ENCODE assay signal across 8 cellular contexts in genomic region chr13:113491418-113491883, GRCh38. TPM values are rescaled to one million over a fixed set of nuclear protein-coding genes. Genes with fewer than 3 reads are reported as not detected.
DNase-seq lines count a peak whose midpoint lies in the region; ATAC-seq and TF ChIP-seq lines count a peak whose summit lies in the region.

No MANE protein-coding gene starts in this region.

- no peaks in the 10 kb centered on the region for H3K9me3 ChIP-seq in effector memory CD4-positive, alpha-beta T cell (ENCODE audit: control insufficient read depth, low read length)
- H3K9me3 ChIP-seq in mucosa of descending colon, result no peaks in the 10 kb centered on the region

- H3K27me3 Mint-ChIP-seq in T-helper 2 cell treated with Interferon-gamma antibody and Interleukin-4, amounts not matched to agents 5 μg/mL and 100 μg/mL, for 36 hours (ENCODE audit: low read depth), result no peaks in the 10 kb centered on the region

- no peak for DNase-seq in T-helper 2 cell treated with Interferon-gamma antibody and Interleukin-4, amounts not matched to agents 5 μg/mL and 100 μg/mL, for 36 hours (ENCODE audit: low spot score)
- DNase-seq in T-helper 2 cell (no peak), RPMI8226 (peak; percentile 5), mucosa of descending colon (peak; percentile 30 to 67 (median 62)), NCI-H1105 (lab: John Stamatoyannopoulos, UW) (no peak), GOT3 (lab: John Stamatoyannopoulos, UW) (no peak), NCI-H128 (lab: John Stamatoyannopoulos, UW; ENCODE audit: unreplicated experiment) (no peak)
- no peak for DNase-seq in effector memory CD4-positive, alpha-beta T cell

- no peaks in the 10 kb centered on the region for H3K27me3 ChIP-seq in effector memory CD4-positive, alpha-beta T cell (replicated peaks; ENCODE audit: control insufficient read depth, insufficient read depth, low read length, poor library complexity, severe bottlenecking)

- H3K36me3 Mint-ChIP-seq in T-helper 2 cell treated with Interferon-gamma antibody and Interleukin-4, amounts not matched to agents 5 μg/mL and 100 μg/mL, for 36 hours (ENCODE audit: low read depth), result peaks cover 12% of the 10 kb centered on the region

- H3K4me1 Mint-ChIP-seq in T-helper 2 cell treated with Interferon-gamma antibody and Interleukin-4, amounts not matched to agents 5 μg/mL and 100 μg/mL, for 36 hours (ENCODE audit: low read depth), result peaks cover 54% of the 10 kb centered on the region

- ATAC-seq in mucosa of descending colon, result peak; percentile 2

- peak overlapping the region; percentile 60 for H3K27ac ChIP-seq in effector memory CD4-positive, alpha-beta T cell (ENCODE audit: insufficient read depth, low read length, poor library complexity, severe bottlenecking)

- no peak for TF ChIP-seq CTCF in mucosa of descending colon (IDR thresholded peaks at IDR 0.05)

- H3K4me3 ChIP-seq in effector memory CD4-positive, alpha-beta T cell (ENCODE audit: insufficient read depth, low read depth, low read length, poor library complexity, severe bottlenecking), result peak overlapping the region; percentile 83
- H3K4me3 ChIP-seq in mucosa of descending colon, result peak overlapping the region; percentile 74

- H3K36me3 ChIP-seq in effector memory CD4-positive, alpha-beta T cell (ENCODE audit: control insufficient read depth, insufficient read depth, low read length), result peaks cover 7% of the 10 kb centered on the region
- no peaks in the 10 kb centered on the region for H3K36me3 ChIP-seq in mucosa of descending colon (ENCODE audit: low read depth)

- H3K4me1 ChIP-seq in effector memory CD4-positive, alpha-beta T cell (ENCODE audit: control insufficient read depth, insufficient read depth, low read length, poor library complexity, severe bottlenecking), result peaks cover 19% of the 10 kb centered on the region
- H3K4me1 ChIP-seq in mucosa of descending colon (ENCODE audit: low read depth), result peaks cover 33% of the 10 kb centered on the region

- peak overlapping the region; percentile 83 for H3K4me3 Mint-ChIP-seq in T-helper 2 cell treated with Interferon-gamma antibody and Interleukin-4, amounts not matched to agents 5 μg/mL and 100 μg/mL, for 36 hours

- H3K9me3 Mint-ChIP-seq in T-helper 2 cell treated with Interferon-gamma antibody and Interleukin-4, amounts not matched to agents 5 μg/mL and 100 μg/mL, for 36 hours, result no peaks in the 10 kb centered on the region

- intact Hi-C loops in mucosa of descending colon (cut with DNase I, micrococcal nuclease), result no loop called here

- peak overlapping the region; percentile 73 for H3K27ac Mint-ChIP-seq in T-helper 2 cell treated with Interferon-gamma antibody and Interleukin-4, amounts not matched to agents 5 μg/mL and 100 μg/mL, for 36 hours

RNA-seq across cellular contexts. Expression of gene DCUN1D2, which starts 0.9 kb away (rescaled TPM):
- 10 to 100 TPM; 17.7 to 32.4 (median 22.6) TPM for total RNA-seq in mucosa of descending colon

RNA-seq across cellular contexts. Expression of gene ADPRHL1, which starts 38.2 kb away (rescaled TPM):
- 1 to 10 TPM; 5.1 to 9.2 (median 7.1) TPM for total RNA-seq in mucosa of descending colon

Comparison
In these comparisons a context has a peak if more than half of its experiments do, and no peak if none do; other contexts are left out.
1. DNase-seq: peak in RPMI8226 (single experiment) and mucosa of descending colon (3 of 3); none in T-helper 2 cell treated with Interferon-gamma antibody and Interleukin-4, amounts not matched to agents 5 μg/mL and 100 μg/mL, for 36 hours (single experiment), T-helper 2 cell (0 of 5), effector memory CD4-positive, alpha-beta T cell (0 of 3), NCI-H1105 (single experiment), GOT3 (single experiment) and NCI-H128 (single experiment).